ENCODE assay signal across 9 cellular contexts in the genomic region with DNA sequence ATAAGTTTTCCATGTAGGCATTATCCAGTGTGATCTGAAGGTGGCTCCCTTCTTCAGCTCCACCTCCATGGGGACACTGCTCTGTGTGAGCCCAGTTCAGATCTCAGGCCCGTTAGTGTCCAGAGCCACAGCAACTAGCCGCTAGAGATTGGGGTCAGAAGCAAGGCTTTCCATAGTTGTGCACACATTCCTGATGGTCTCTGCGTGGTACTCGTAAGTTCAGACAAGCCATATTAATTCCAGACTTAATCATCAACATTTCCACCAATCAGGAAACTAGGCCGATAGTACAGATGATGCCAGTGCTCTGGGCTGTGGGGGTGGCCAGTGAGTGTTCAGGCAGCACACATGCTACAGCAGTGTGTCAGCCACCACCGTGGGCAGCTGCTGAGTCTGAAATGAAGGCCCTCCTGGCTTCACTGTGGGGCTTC. TPM values are rescaled to one million over a fixed set of nuclear protein-coding genes. Genes with fewer than 3 reads are reported as not detected.
DNase-seq lines count a peak whose midpoint lies in the region; ATAC-seq and TF ChIP-seq lines count a peak whose summit lies in the region.
"Had no signal": no experiment of that assay in that cellular context is flagged by ENCODE, and none has a peak within 500 bp of the region (broad histone marks: within the 10 kb centered on the region; RNA-seq: fewer than 3 reads in every experiment).

No MANE protein-coding gene starts in this region.

- H3K79me1 ChIP-seq in mesenchymal stem cell (replicated peaks; ENCODE audit: low read length, poor library complexity, severe bottlenecking): no peaks in the 10 kb centered on the region

- no peak overlapping the region for H3K23ac ChIP-seq in mesenchymal stem cell (ENCODE audit: low read length in 2 of 2)

- H3K4ac ChIP-seq in mesenchymal stem cell (ENCODE audit: low read depth in 1 of 2, low read length in 2 of 2): no peak overlapping the region

- BruUV-seq in mammary epithelial cell (replicated peaks; lab: Mats Ljungman, UMichigan): no TSS peak

- H2BK12ac ChIP-seq in mesenchymal stem cell (ENCODE audit: low read length in 2 of 2): peak overlapping the region in 1 of 2 experiments; percentile 55

- DNase-seq in AG20443 (ENCODE audit: low spot score): peak; percentile 93
- no peak for DNase-seq in LNCaP clone FGC (ENCODE audit: low read depth)
- DNase-seq in mammary epithelial cell: peak; percentile 91
- peak; percentile 93 for DNase-seq in mesenchymal stem cell
- no peak for DNase-seq in NK-92 (lab: John Stamatoyannopoulos, UW; ENCODE audit: unreplicated experiment)
- DNase-seq: GF-D8 had no signal

- H3K27me3 ChIP-seq in mammary epithelial cell (ENCODE audit: insufficient read depth, low read length) (no peaks in the 10 kb centered on the region), mesenchymal stem cell (ENCODE audit: control insufficient read depth in 1 of 2, insufficient read depth in 1 of 2, low read length in 2 of 2) (no peaks in the 10 kb centered on the region)

- H3K4me1 ChIP-seq in mammary epithelial cell (ENCODE audit: insufficient read depth, low read length): peaks cover 10% of the 10 kb centered on the region
- peaks cover 3% of the 10 kb centered on the region for H3K4me1 ChIP-seq in mesenchymal stem cell (ENCODE audit: control insufficient read depth, insufficient read depth, low read depth, low read length)

- no peak overlapping the region for H2BK120ac ChIP-seq in mesenchymal stem cell (ENCODE audit: low read depth, low read length)

- in situ Hi-C loops in mammary epithelial cell (cut with MboI; ENCODE audit: low sequenced_read_pairs in 2 of 2): no loop called here

- no peak overlapping the region for H2BK5ac ChIP-seq in mesenchymal stem cell (ENCODE audit: low read depth, low read length, poor library complexity, severe bottlenecking)

- H4K91ac ChIP-seq in mesenchymal stem cell (ENCODE audit: low read length): peak overlapping the region; percentile 70

- peak overlapping the region; percentile 45 to 68 for H3K18ac ChIP-seq in mesenchymal stem cell (ENCODE audit: low read depth in 1 of 2, low read length in 2 of 2)

- intact Hi-C loops in mammary epithelial cell (cut with micrococcal nuclease): loop anchor here (2.0 kb wide), 1 partner anchor 17 kb away; a partner anchor contains a TSS

- no peak for ATAC-seq in HG02610 (IDR thresholded peaks at IDR 0.05; ENCODE audit: unreplicated experiment)
- no peak for ATAC-seq in HG02840 (IDR thresholded peaks at IDR 0.05; ENCODE audit: low FRiP score, unreplicated experiment)
- ATAC-seq in HG02678 (IDR thresholded peaks at IDR 0.05; ENCODE audit: unreplicated experiment): no peak

- H4K8ac ChIP-seq in mesenchymal stem cell (ENCODE audit: low read length): peak overlapping the region; percentile 88

- dilution Hi-C loops in mammary epithelial cell (cut with HindIII; ENCODE audit: low sequenced_read_pairs): no loop called here

- H2AK5ac ChIP-seq in mesenchymal stem cell (ENCODE audit: low read length, severe bottlenecking): no peak overlapping the region

- no peak overlapping the region for H3K9ac ChIP-seq in mammary epithelial cell (ENCODE audit: insufficient read depth, low read length)
- H3K9ac ChIP-seq in mesenchymal stem cell (ENCODE audit: low read length): peak overlapping the region; percentile 66

- TF ChIP-seq CTCF in LNCaP clone FGC (IDR thresholded peaks at IDR 0.05; ENCODE audit: control insufficient read depth, extremely low read depth, insufficient read depth) (0 out of 2 replicates have a peak, but pooled peaks have one; percentile 7), mammary epithelial cell (conservative IDR thresholded peaks at IDR 0.05 in 1 of 2, IDR thresholded peaks at IDR 0.05 in 1 of 2; ENCODE audit: extremely low read depth in 1 of 2, insufficient read depth in 1 of 2, low read depth in 1 of 2, low read length in 2 of 2) (peak; percentile 7 to 35)

- H3K27ac ChIP-seq in mammary epithelial cell (ENCODE audit: insufficient read depth, low read depth, low read length) (peak overlapping the region; percentile 70), mesenchymal stem cell (ENCODE audit: low read length, poor library complexity, severe bottlenecking) (peak overlapping the region; percentile 72)

- no peak overlapping the region for H3K4me3 ChIP-seq in LNCaP clone FGC (ENCODE audit: low read depth, low read length)
- H3K4me3 ChIP-seq in mammary epithelial cell (replicated peaks in 1 of 3; ENCODE audit: insufficient read depth in 1 of 3, low read depth in 2 of 3, low read length in 3 of 3): no peak overlapping the region
- peak overlapping the region in 1 of 2 experiments; percentile 12 for H3K4me3 ChIP-seq in mesenchymal stem cell (ENCODE audit: insufficient read depth in 1 of 2, low read depth in 1 of 2, low read length in 2 of 2)

- H2AFZ ChIP-seq in mammary epithelial cell (ENCODE audit: low read depth, low read length) (peak overlapping the region; percentile 92), mesenchymal stem cell (ENCODE audit: low read depth, low read length) (peak overlapping the region; percentile 76)

- WGBS in mammary epithelial cell (ENCODE audit: low coverage, missing lambda C conversion rate): 39% methylated on average over 6 of the region's 6 CpGs
- WGBS in mesenchymal stem cell: 46% methylated on average over 5 of the region's 6 CpGs

- H4K20me1 ChIP-seq in mammary epithelial cell (ENCODE audit: insufficient read depth, low read length): no peaks in the 10 kb centered on the region

- no peak overlapping the region for H2BK15ac ChIP-seq in mesenchymal stem cell (ENCODE audit: low read depth, poor library complexity, severe bottlenecking)

- H3K36me3 ChIP-seq in mammary epithelial cell (ENCODE audit: insufficient read depth, low read length) (no peaks in the 10 kb centered on the region), mesenchymal stem cell (ENCODE audit: control insufficient read depth in 1 of 2, insufficient read depth in 2 of 2, low read depth in 1 of 2, low read length in 2 of 2) (peaks cover 0 to 2% of the 10 kb centered on the region in 2 experiments)

- peak overlapping the region; percentile 54 for H3K4me2 ChIP-seq in mammary epithelial cell (ENCODE audit: insufficient read depth, low read depth, low read length)
- H3K4me2 ChIP-seq in mesenchymal stem cell (ENCODE audit: low read length, poor library complexity, severe bottlenecking): peak overlapping the region; percentile 69

- H3K14ac ChIP-seq in mesenchymal stem cell (ENCODE audit: low read length in 2 of 2): no peak overlapping the region

- H3K9me3 ChIP-seq in mammary epithelial cell (replicated peaks; ENCODE audit: insufficient read depth, low read length) (peaks cover 3% of the 10 kb centered on the region), mesenchymal stem cell (ENCODE audit: control insufficient read depth, low read length) (no peaks in the 10 kb centered on the region)

- CTCF ChIA-PET in mammary epithelial cell (lab: Charles Lee; ENCODE audit: low non-redundant PET): no interaction called here

- H3K79me2 ChIP-seq in mammary epithelial cell (ENCODE audit: insufficient read depth, low read length): no peaks in the 10 kb centered on the region

RNA-seq across cellular contexts. Expression of a gene that starts 17.5 kb away (rescaled TPM):
- total RNA-seq in mammary epithelial cell: 100 to 1,000 TPM in 1 of 2 donors, 10 to 100 TPM in 1; 47.8 to 132 TPM
- 16.5 TPM for polyA plus RNA-seq in mammary epithelial cell
- polyA minus RNA-seq in mammary epithelial cell: 64.8 TPM
- 96.5 TPM for polyA plus RNA-seq in mesenchymal stem cell (2013, experiment 1 of 2)
- polyA plus RNA-seq in mesenchymal stem cell (2013, experiment 2 of 2): 101 TPM

Comparison
In these comparisons a context has a peak if more than half of its experiments do, and no peak if none do; other contexts are left out.
1. DNase-seq: peak in AG20443 (single experiment), mammary epithelial cell (single experiment) and mesenchymal stem cell (single experiment); none in LNCaP clone FGC (single experiment) and NK-92 (single experiment).